Comparison of ENCODE assay signal across 24 cellular contexts in genomic region chr4:182823576-182823975, GRCh38.
DNase-seq lines count a peak whose midpoint lies in the region; ATAC-seq, FAIRE-seq and TF ChIP-seq lines count a peak whose summit lies in the region.
"Had no signal": no experiment of that assay in that cellular context is flagged by ENCODE, and none has a peak within 500 bp of the region (broad histone marks: within the 10 kb centered on the region; RNA-seq: fewer than 3 reads in every experiment).

No MANE protein-coding gene starts in this region.

- peak overlapping the region; percentile 39; the same call in 1 of the 2 replicates for H3K27ac ChIP-seq in GM12878 (ENCODE audit: control insufficient read depth, insufficient read depth)
- H3K27ac ChIP-seq in tibial artery: no peak overlapping the region
- H3K27ac ChIP-seq in PC-9: no peak overlapping the region
- H3K27ac ChIP-seq: gastroesophageal sphincter, right atrium auricular region had no signal

- 0% methylated on average over 1 of the region's 1 CpG for WGBS in GM12878 (ENCODE audit: insufficient coverage, insufficient replicate concordance, low lambda C conversion rate, missing lambda C conversion rate)

- no peaks in the 10 kb centered on the region for H3K27me3 ChIP-seq in GM12878 (replicated peaks in 1 of 2; ENCODE audit: control insufficient read depth in 2 of 2, insufficient read depth in 2 of 2, low read length in 1 of 2)
- H3K27me3 ChIP-seq in tibial artery: no peaks in the 10 kb centered on the region
- peaks cover 30% of the 10 kb centered on the region for H3K27me3 ChIP-seq in PC-9 (ENCODE audit: insufficient read depth, low read depth)
- H3K27me3 ChIP-seq: gastroesophageal sphincter, right atrium auricular region had no signal

- TF ChIP-seq RAD21 in GM12878 (IDR thresholded peaks at IDR 0.05; ENCODE audit: insufficient read depth, low read depth, low read length): no peak

- H3K27me3 Mint-ChIP-seq in stimulated activated naive CD8-positive, alpha-beta T cell treated with anti-CD3 and anti-CD28 coated beads, Interleukin-15, amount 100 ng/mL, for 72 hours: peaks cover 35% of the 10 kb centered on the region

- H3K27ac Mint-ChIP-seq in stimulated activated naive CD8-positive, alpha-beta T cell treated with anti-CD3 and anti-CD28 coated beads, Interleukin-15, amount 100 ng/mL, for 72 hours: peak overlapping the region in 1 of 2 donors; percentile 72
- H3K27ac Mint-ChIP-seq: CD14-positive monocyte; stimulated activated naive CD8-positive, alpha-beta T cell treated with anti-CD3 and anti-CD28 coated beads, Interleukin-15, Interleukin-2, amounts not matched to agents 100 ng/mL and 50 ng/mL, for 24 hours; WTC11 had no signal

- no peaks in the 10 kb centered on the region for H3K9me2 ChIP-seq in PC-9 (ENCODE audit: insufficient read depth)

- H3K9me3 Mint-ChIP-seq in stimulated activated naive CD8-positive, alpha-beta T cell treated with anti-CD3 and anti-CD28 coated beads, Interleukin-15, amount 100 ng/mL, for 72 hours: no peaks in the 10 kb centered on the region
- H3K9me3 Mint-ChIP-seq: CD14-positive monocyte; naive B cell; stimulated activated naive CD8-positive, alpha-beta T cell treated with anti-CD3 and anti-CD28 coated beads, Interleukin-15, Interleukin-2, amounts not matched to agents 100 ng/mL and 50 ng/mL, for 24 hours; WTC11 had no signal

- no peak for TF ChIP-seq POLR2A in GM12878 (IDR thresholded peaks at IDR 0.05; ENCODE audit: low read depth, low read length)

- no peak for DNase-seq in GM12878 (ENCODE audit: low read depth, low spot score)
- DNase-seq in stimulated activated naive CD8-positive, alpha-beta T cell treated with anti-CD3 and anti-CD28 coated beads, Interleukin-15, amount 100 ng/mL, for 72 hours: no peak
- no peak for DNase-seq in tibial artery
- no peak for DNase-seq in PC-9
- DNase-seq in dedifferentiated amniotic fluid mesenchymal stem cell (ENCODE audit: extremely low spot score): no peak
- DNase-seq: activated T-cell treated with anti-CD3 and anti-CD28 coated beads, Interleukin-2, amount 50 U/mL, for 1 hour; effector CD8-positive, alpha-beta T cell; GF-D8; GOT3; left cardiac atrium; naive B cell; NCI-H146; stimulated activated CD4-positive, alpha-beta T cell treated with anti-CD3 and anti-CD28 coated beads, Interleukin-4, amount 100 ng/mL, for 4 hours had no signal

- H3K9ac ChIP-seq in GM12878 (ENCODE audit: control insufficient read depth, insufficient read depth, low read length): peak overlapping the region; percentile 29

- POLR2A ChIA-PET in GM12878 (lab: Charles Lee): no interaction called here
- POLR2A ChIA-PET in PC-9 (lab: Charles Lee; ENCODE audit: unreplicated experiment): no interaction called here

- H3K4me2 ChIP-seq in GM12878 (ENCODE audit: control insufficient read depth, insufficient read depth) (peak overlapping the region; percentile 63), PC-9 (no peak overlapping the region)

- no peaks in the 10 kb centered on the region for H3F3A ChIP-seq in PC-9 (ENCODE audit: insufficient read depth, low read depth)

- in situ Hi-C loops in GM12878 (cut with MboI): no loop called here

- H4K20me1 ChIP-seq in GM12878 (ENCODE audit: control insufficient read depth, insufficient read depth) (no peaks in the 10 kb centered on the region), PC-9 (ENCODE audit: insufficient read depth) (no peaks in the 10 kb centered on the region)

- TF ChIP-seq EP300 in GM12878 (IDR thresholded peaks at IDR 0.05; ENCODE audit: borderline replicate concordance in 1 of 2, control insufficient read depth in 1 of 2, low read depth in 2 of 2, low read length in 2 of 2): no peak

- H3K4me1 Mint-ChIP-seq in stimulated activated naive CD8-positive, alpha-beta T cell treated with anti-CD3 and anti-CD28 coated beads, Interleukin-15, amount 100 ng/mL, for 72 hours: peaks cover 9% of the 10 kb centered on the region

- no peak overlapping the region for H3K4me3 ChIP-seq in GM12878
- no peak overlapping the region for H3K4me3 ChIP-seq in tibial artery
- H3K4me3 ChIP-seq in PC-9: no peak overlapping the region
- H3K4me3 ChIP-seq: gastroesophageal sphincter, right atrium auricular region had no signal

- intact Hi-C loops in GM12878 (cut with micrococcal nuclease; ENCODE audit: unreplicated experiment) (no loop called here), tibial artery (cut with DNase I; ENCODE audit: low total_unique reads) (no loop called here), PC-9 (cut with micrococcal nuclease; ENCODE audit: unreplicated experiment) (no loop called here)

- ATAC-seq in GM18907 (IDR thresholded peaks at IDR 0.05; ENCODE audit: unreplicated experiment) (peak; percentile 62), GM21619 (IDR thresholded peaks at IDR 0.05; ENCODE audit: unreplicated experiment) (peak; percentile 67), HG03060 (IDR thresholded peaks at IDR 0.05; ENCODE audit: low read depth, unreplicated experiment) (peak; percentile 77), GM12878 (peak; percentile 75)
- no peak for ATAC-seq in stimulated activated naive CD8-positive, alpha-beta T cell treated with anti-CD3 and anti-CD28 coated beads, Interleukin-15, amount 100 ng/mL, for 72 hours
- ATAC-seq: gastroesophageal sphincter, HepG2, left cardiac atrium, SK-N-SH treated with all-trans-retinoic acid at 6 μM for 48 hours, WTC11 had no signal

- H3K79me2 ChIP-seq in GM12878 (ENCODE audit: control insufficient read depth, insufficient read depth, low read length) (no peaks in the 10 kb centered on the region), PC-9 (ENCODE audit: low read depth) (no peaks in the 10 kb centered on the region)

- no peak for FAIRE-seq in GM12878 (lab: Jason Lieb, UNC)
- FAIRE-seq: astrocyte, HepG2 had no signal

- SMC1A ChIA-PET in GM12878 (lab: Charles Lee; ENCODE audit: uncharacterized antibody, unreplicated experiment): interaction anchor here (1.1 kb wide), 1 partner anchor 438 kb away, joined by 3 read pairs; no protein-coding TSS in a partner anchor

- no peaks in the 10 kb centered on the region for H3K9me3 ChIP-seq in GM12878 (replicated peaks; ENCODE audit: control insufficient read depth, insufficient read depth, low read length)
- H3K9me3 ChIP-seq in tibial artery: no peaks in the 10 kb centered on the region
- no peaks in the 10 kb centered on the region for H3K9me3 ChIP-seq in PC-9 (ENCODE audit: insufficient read depth, low read depth)
- H3K9me3 ChIP-seq: gastroesophageal sphincter, right atrium auricular region had no signal

- peak overlapping the region; percentile 64; the same call in 1 of the 2 replicates for H2AFZ ChIP-seq in GM12878 (ENCODE audit: control insufficient read depth, low read depth, low read length)
- no peak overlapping the region for H2AFZ ChIP-seq in PC-9

- CTCF ChIA-PET in GM12878 (lab: Yijun Ruan, JAX) (interaction anchor here (1.2 kb wide), 1 partner anchor 101 kb away, joined by 4 read pairs; no protein-coding TSS in a partner anchor), PC-9 (lab: Charles Lee) (no interaction called here)

- H3K36me3 ChIP-seq in GM12878 (ENCODE audit: control insufficient read depth in 2 of 2, insufficient read depth in 2 of 2, low read length in 1 of 2) (no peaks in the 10 kb centered on the region), tibial artery (no peaks in the 10 kb centered on the region), PC-9 (ENCODE audit: low read depth) (no peaks in the 10 kb centered on the region)
- H3K36me3 ChIP-seq: gastroesophageal sphincter, right atrium auricular region had no signal

- H3K4me3 Mint-ChIP-seq in stimulated activated naive CD8-positive, alpha-beta T cell treated with anti-CD3 and anti-CD28 coated beads, Interleukin-15, amount 100 ng/mL, for 72 hours: no peak overlapping the region
- H3K4me3 Mint-ChIP-seq: CD14-positive monocyte; stimulated activated naive CD8-positive, alpha-beta T cell treated with anti-CD3 and anti-CD28 coated beads, Interleukin-15, Interleukin-2, amounts not matched to agents 100 ng/mL and 50 ng/mL, for 24 hours; WTC11 had no signal

- TF ChIP-seq CTCF in GM12878 (IDR thresholded peaks at IDR 0.05 in 2 of 3, conservative IDR thresholded peaks at IDR 0.05 in 1 of 3; ENCODE audit: control insufficient read depth in 2 of 3, extremely low read depth in 1 of 3, insufficient read depth in 1 of 3, low read depth in 3 of 3, low read length in 3 of 3): no peak
- no peak for TF ChIP-seq CTCF in tibial artery (IDR thresholded peaks at IDR 0.05)
- no peak for TF ChIP-seq CTCF in PC-9 (conservative IDR thresholded peaks at IDR 0.05)

- H3K4me1 ChIP-seq in GM12878 (ENCODE audit: control insufficient read depth, insufficient read depth, low read length) (peaks cover 9% of the 10 kb centered on the region), tibial artery (no peaks in the 10 kb centered on the region), PC-9 (replicated peaks; ENCODE audit: insufficient read depth) (no peaks in the 10 kb centered on the region)
- H3K4me1 ChIP-seq: gastroesophageal sphincter, right atrium auricular region had no signal

- RAD21 ChIA-PET in GM12878 (lab: Charles Lee; ENCODE audit: unreplicated experiment): interaction anchor here (1.4 kb wide), 1 partner anchor 18 kb away, joined by 4 read pairs; no protein-coding TSS in a partner anchor

- BruUV-seq in GM12878 (replicated peaks; lab: Mats Ljungman, UMichigan) (no TSS peak), PC-9 (replicated peaks; lab: Mats Ljungman, UMichigan) (no TSS peak)

TF ChIP-seq in GM12878, 131 proteins besides CTCF, POLR2A, EP300 and RAD21 (continues in another document):
- TF ChIP-seq HDGF (IDR thresholded peaks at IDR 0.05) (no peak), GATAD2B (conservative IDR thresholded peaks at IDR 0.05; ENCODE audit: low read depth) (no peak)
